Comparison of ENCODE assay signal across 8 cellular contexts in genomic region chr5:151257731-151258715, GRCh38.
A peak's percentile ranks its signal among the peaks of the same experiment; 100 is the strongest.
DNase-seq lines count a peak whose midpoint lies in the region; ATAC-seq lines count a peak whose summit lies in the region.

No MANE protein-coding gene starts in this region.

- peaks cover 13% of the 10 kb centered on the region for H3K36me3 Mint-ChIP-seq in effector memory CD8-positive, alpha-beta T cell (ENCODE audit: insufficient read depth)

- peaks cover 27 to 33% of the 10 kb centered on the region in 2 donors for H3K4me1 Mint-ChIP-seq in effector memory CD8-positive, alpha-beta T cell (ENCODE audit: low read depth in 2 of 2)

- no peaks in the 10 kb centered on the region for H3K27me3 Mint-ChIP-seq in effector memory CD8-positive, alpha-beta T cell

- peak; percentile 23 for ATAC-seq in GM21528 (IDR thresholded peaks at IDR 0.05; ENCODE audit: low FRiP score, unreplicated experiment)
- ATAC-seq in effector memory CD8-positive, alpha-beta T cell (replicated peaks) = no peak

- H3K27ac Mint-ChIP-seq in effector memory CD8-positive, alpha-beta T cell = peak overlapping the region in 1 of 2 donors; percentile 41

- no peak overlapping the region for H3K4me3 Mint-ChIP-seq in effector memory CD8-positive, alpha-beta T cell

- peak; percentile 71 for DNase-seq in ELR (ENCODE audit: low read depth)
- DNase-seq in MV-4-11 (lab: John Stamatoyannopoulos, UW) = peak; percentile 90
- DNase-seq in iris pigment epithelial cell (ENCODE audit: low read depth) = peak; percentile 28
- no peak for DNase-seq in COLO668 (lab: John Stamatoyannopoulos, UW; ENCODE audit: unreplicated experiment)
- DNase-seq in effector memory CD8-positive, alpha-beta T cell = no peak
- no peak for DNase-seq in NCI-H2081 treated with DMSO at 0.1 percent for 48 hours (lab: John Stamatoyannopoulos, UW)
- no peak for DNase-seq in NCI-H2227 (lab: John Stamatoyannopoulos, UW; ENCODE audit: unreplicated experiment)

- no peaks in the 10 kb centered on the region for H3K9me3 Mint-ChIP-seq in effector memory CD8-positive, alpha-beta T cell

Comparison
In these comparisons a context has a peak if more than half of its experiments do, and no peak if none do; other contexts are left out.
1. DNase-seq: peak in ELR (single experiment), MV-4-11 (single experiment) and iris pigment epithelial cell (single experiment); none in COLO668 (single experiment), effector memory CD8-positive, alpha-beta T cell (0 of 3), NCI-H2081 treated with DMSO at 0.1 percent for 48 hours (single experiment) and NCI-H2227 (single experiment).